In genomic region chr12:1595690-1596347, GRCh38 we compare ENCODE assay signal across 9 cellular contexts. TPM values are rescaled to one million over a fixed set of nuclear protein-coding genes. Genes with fewer than 3 reads are reported as not detected.
A peak's percentile ranks its signal among the peaks of the same experiment; 100 is the strongest.
DNase-seq lines count a peak whose midpoint lies in the region; ATAC-seq and TF ChIP-seq lines count a peak whose summit lies in the region.
"Had no signal": no experiment of that assay in that cellular context is flagged by ENCODE, and none has a peak within 500 bp of the region (broad histone marks: within the 10 kb centered on the region; RNA-seq: fewer than 3 reads in every experiment).

No MANE protein-coding gene starts in this region.

- H4K91ac ChIP-seq in trophoblast cell (ENCODE audit: low read depth, low read length) = no peak overlapping the region

- no peak overlapping the region for H2BK120ac ChIP-seq in trophoblast cell (ENCODE audit: insufficient read depth, low read length, poor library complexity)

- H3K79me1 ChIP-seq in trophoblast cell (ENCODE audit: low read length) = peaks cover 7% of the 10 kb centered on the region

- no peak overlapping the region for H2AK5ac ChIP-seq in trophoblast cell (ENCODE audit: low read length)

- no peak overlapping the region for H3K4me3 ChIP-seq in CD8-positive, alpha-beta T cell (ENCODE audit: low read depth, low read length)
- H3K4me3 ChIP-seq in MM.1S (ENCODE audit: low read length) (no peak overlapping the region), endodermal cell (ENCODE audit: low read length) (no peak overlapping the region), trophoblast cell (ENCODE audit: low read depth, low read length) (no peak overlapping the region)

- H3K27me3 ChIP-seq in CD8-positive, alpha-beta T cell (ENCODE audit: insufficient read depth, low read length) = no peaks in the 10 kb centered on the region
- no peaks in the 10 kb centered on the region for H3K27me3 ChIP-seq in MM.1S (replicated peaks; ENCODE audit: insufficient read depth, low read length)
- peaks cover 40% of the 10 kb centered on the region for H3K27me3 ChIP-seq in endodermal cell (ENCODE audit: control insufficient read depth, insufficient read depth, low read length, poor library complexity, severe bottlenecking)
- H3K27me3 ChIP-seq in trophoblast cell (ENCODE audit: insufficient read depth, low read length) = no peaks in the 10 kb centered on the region

- H3F3A ChIP-seq in MM.1S (ENCODE audit: insufficient read depth, low read length) = peaks cover 28% of the 10 kb centered on the region

- no peak overlapping the region for H3K14ac ChIP-seq in trophoblast cell (ENCODE audit: low read length)

- peak overlapping the region; percentile 91 for H3K4me3 Mint-ChIP-seq in CD8-positive, alpha-beta T cell
- peak overlapping the region; percentile 73 for H3K4me3 Mint-ChIP-seq in endodermal cell

- intact Hi-C loops in CD8-positive, alpha-beta T cell (cut with DNase I, micrococcal nuclease) = loop anchor here (2.0 to 10.0 kb wide), 6 partner anchors 95 to 1141 kb away; partner anchors contain the start of genes ADIPOR2 (in 1 of the 2), B4GALNT3 (in 1 of the 2) and WNK1 (in 1 of the 2)

- H3K23ac ChIP-seq in trophoblast cell (ENCODE audit: low read length) = no peak overlapping the region

- peak overlapping the region; percentile 81 for H3K27ac ChIP-seq in CD8-positive, alpha-beta T cell (ENCODE audit: low read depth, low read length)
- H3K27ac ChIP-seq in MM.1S (ENCODE audit: low read length) (no peak overlapping the region), endodermal cell (ENCODE audit: low read depth, low read length) (no peak overlapping the region), trophoblast cell (ENCODE audit: low read depth, low read length) (no peak overlapping the region)

- no peak overlapping the region for H3K4ac ChIP-seq in trophoblast cell (ENCODE audit: low read depth, low read length)

- 0 out of 2 replicates have a peak overlapping the region, but pooled peaks have one; percentile 82 for H3K4me2 ChIP-seq in MM.1S (ENCODE audit: low read depth, low read length)
- H3K4me2 ChIP-seq in trophoblast cell (ENCODE audit: low read length) = peak overlapping the region; percentile 95

- H2BK12ac ChIP-seq in trophoblast cell (ENCODE audit: low read length) = no peak overlapping the region

- POLR2A ChIA-PET in CD8-positive, alpha-beta T cell (lab: Charles Lee) = no interaction called here

- H2BK5ac ChIP-seq in trophoblast cell (ENCODE audit: low read depth, low read length, poor library complexity) = no peak overlapping the region

- peaks cover 23% of the 10 kb centered on the region for H3K4me1 ChIP-seq in CD8-positive, alpha-beta T cell (ENCODE audit: insufficient read depth, low read length)
- peaks cover 22% of the 10 kb centered on the region for H3K4me1 ChIP-seq in MM.1S (ENCODE audit: low read length)
- H3K4me1 ChIP-seq in endodermal cell (ENCODE audit: control insufficient read depth, insufficient read depth, low read length) = peaks cover 8% of the 10 kb centered on the region
- H3K4me1 ChIP-seq in trophoblast cell (ENCODE audit: control insufficient read depth in 1 of 2, insufficient read depth in 2 of 2, low read length in 2 of 2) = peaks cover 15 to 20% of the 10 kb centered on the region in 2 experiments

- TF ChIP-seq CTCF in CD8-positive, alpha-beta T cell (IDR thresholded peaks at IDR 0.05) = no peak
- TF ChIP-seq CTCF in MM.1S (IDR thresholded peaks at IDR 0.05; ENCODE audit: low read length) (no peak), endodermal cell (conservative IDR thresholded peaks at IDR 0.05) (no peak)

- H3K27ac Mint-ChIP-seq in CD8-positive, alpha-beta T cell = peak overlapping the region; percentile 92
- no peak overlapping the region for H3K27ac Mint-ChIP-seq in endodermal cell

- no peaks in the 10 kb centered on the region for H3K9me2 ChIP-seq in MM.1S (replicated peaks; ENCODE audit: insufficient read depth, low read length)

- ATAC-seq in CD8-positive, alpha-beta T cell = no peak
- ATAC-seq in HG03457 (IDR thresholded peaks at IDR 0.05; ENCODE audit: unreplicated experiment) (no peak), HG03432 (IDR thresholded peaks at IDR 0.05; ENCODE audit: unreplicated experiment) (no peak)

- no peaks in the 10 kb centered on the region for H3K27me3 Mint-ChIP-seq in CD8-positive, alpha-beta T cell (ENCODE audit: low read depth)
- H3K27me3 Mint-ChIP-seq in endodermal cell (ENCODE audit: insufficient read depth) = peaks cover 52% of the 10 kb centered on the region

- no peak overlapping the region for H4K12ac ChIP-seq in trophoblast cell (ENCODE audit: low read depth, low read length)

- no peaks in the 10 kb centered on the region for H3K9me3 Mint-ChIP-seq in CD8-positive, alpha-beta T cell
- H3K9me3 Mint-ChIP-seq in endodermal cell = no peaks in the 10 kb centered on the region

- H3K9ac ChIP-seq in MM.1S (ENCODE audit: low read length) (no peak overlapping the region), endodermal cell (ENCODE audit: extremely low read depth, low read length, poor library complexity, severe bottlenecking) (no peak overlapping the region), trophoblast cell (ENCODE audit: low read length) (no peak overlapping the region)

- H4K8ac ChIP-seq in trophoblast cell (ENCODE audit: low read depth, low read length) = no peak overlapping the region

- H3K18ac ChIP-seq in trophoblast cell (ENCODE audit: low read length) = no peak overlapping the region

- H3K9me3 ChIP-seq in CD8-positive, alpha-beta T cell (ENCODE audit: low read length) = no peaks in the 10 kb centered on the region
- H3K9me3 ChIP-seq in MM.1S (replicated peaks; ENCODE audit: insufficient read depth, low read length) (no peaks in the 10 kb centered on the region), endodermal cell (ENCODE audit: control insufficient read depth, low read length) (no peaks in the 10 kb centered on the region), trophoblast cell (ENCODE audit: insufficient read depth, low read depth, low read length) (no peaks in the 10 kb centered on the region)

- no peak for DNase-seq in CD8-positive, alpha-beta T cell
- DNase-seq in MM.1S (no peak), endodermal cell (no peak), trophoblast cell (no peak), T1000 (lab: John Stamatoyannopoulos, UW) (no peak), globus pallidus (ENCODE audit: low spot score) (no peak)
- DNase-seq: effector CD8-positive, alpha-beta T cell had no signal

- H3K36me3 ChIP-seq in CD8-positive, alpha-beta T cell (ENCODE audit: insufficient read depth, low read length) = no peaks in the 10 kb centered on the region
- H3K36me3 ChIP-seq in MM.1S (replicated peaks; ENCODE audit: insufficient read depth, low read length) = no peaks in the 10 kb centered on the region
- no peaks in the 10 kb centered on the region for H3K36me3 ChIP-seq in endodermal cell (ENCODE audit: control insufficient read depth, insufficient read depth, low read length)
- H3K36me3 ChIP-seq in trophoblast cell (ENCODE audit: control insufficient read depth in 1 of 2, insufficient read depth in 2 of 2, low read length in 2 of 2) = peaks cover 0 to 2% of the 10 kb centered on the region in 2 experiments

- H3K36me3 Mint-ChIP-seq in CD8-positive, alpha-beta T cell = peaks cover 16% of the 10 kb centered on the region
- peaks cover 4% of the 10 kb centered on the region for H3K36me3 Mint-ChIP-seq in endodermal cell (ENCODE audit: low read depth)

- no peak overlapping the region for H2AFZ ChIP-seq in MM.1S (ENCODE audit: low read length)
- H2AFZ ChIP-seq in trophoblast cell (ENCODE audit: insufficient read depth, low read length, poor library complexity) = no peak overlapping the region

- peaks cover 8% of the 10 kb centered on the region; the same call in 1 of the 2 replicates for H4K20me1 ChIP-seq in MM.1S (ENCODE audit: insufficient read depth, low read length)

- CTCF ChIA-PET in CD8-positive, alpha-beta T cell (lab: Charles Lee) = interaction anchor here (1.5 kb wide), 1 partner anchor 13 kb away, joined by 3 read pairs; no protein-coding TSS in a partner anchor

- WGBS in endodermal cell (ENCODE audit: insufficient coverage in 1 of 2, insufficient read length in 1 of 2), 2 experiments = 90 to 92% methylated on average over 6 to 9 of the region's 9 CpGs
- WGBS in trophoblast cell (ENCODE audit: extremely low coverage, insufficient coverage, insufficient read length) = no CpG with 5 or more reads among the region's 9 CpGs

- peaks cover 45% of the 10 kb centered on the region for H3K4me1 Mint-ChIP-seq in CD8-positive, alpha-beta T cell (ENCODE audit: low read depth)
- H3K4me1 Mint-ChIP-seq in endodermal cell = peaks cover 31% of the 10 kb centered on the region

- H3K79me2 ChIP-seq in MM.1S (ENCODE audit: low read length) (peaks cover 88% of the 10 kb centered on the region), trophoblast cell (ENCODE audit: control insufficient read depth, insufficient read depth, low read length, poor library complexity) (peaks cover 3% of the 10 kb centered on the region)

RNA-seq across cellular contexts. Expression of gene FBXL14, which starts 1.4 kb away (rescaled TPM):
- 10 to 100 TPM; 28.1 to 30.5 TPM for total RNA-seq in CD8-positive, alpha-beta T cell
- total RNA-seq in endodermal cell = 10 to 100 TPM in 1 of 2 donors, 1 to 10 TPM in 1; 10.0 to 20.4 TPM
- 18.1 TPM for polyA plus RNA-seq in endodermal cell (2013, experiment 1 of 2)
- 16.8 TPM for polyA plus RNA-seq in endodermal cell (2013, experiment 2 of 2)
- polyA plus RNA-seq in trophoblast cell (2013) = 3.3 and 3.9 TPM in 2 replicates

RNA-seq across cellular contexts. Expression of gene WNT5B, which starts 33.2 kb away (rescaled TPM):
- not detected for total RNA-seq in CD8-positive, alpha-beta T cell
- total RNA-seq in endodermal cell = 1 to 10 TPM in 1 of 2 donors, under 1 TPM in 1; 0.71 to 6.1 TPM
- polyA plus RNA-seq in endodermal cell (2013, experiment 1 of 2) = 9.0 TPM
- 8.2 TPM for polyA plus RNA-seq in endodermal cell (2013, experiment 2 of 2)
- polyA plus RNA-seq in trophoblast cell (2013) = 15.8 and 15.9 TPM in 2 replicates
